In the genomic region with DNA sequence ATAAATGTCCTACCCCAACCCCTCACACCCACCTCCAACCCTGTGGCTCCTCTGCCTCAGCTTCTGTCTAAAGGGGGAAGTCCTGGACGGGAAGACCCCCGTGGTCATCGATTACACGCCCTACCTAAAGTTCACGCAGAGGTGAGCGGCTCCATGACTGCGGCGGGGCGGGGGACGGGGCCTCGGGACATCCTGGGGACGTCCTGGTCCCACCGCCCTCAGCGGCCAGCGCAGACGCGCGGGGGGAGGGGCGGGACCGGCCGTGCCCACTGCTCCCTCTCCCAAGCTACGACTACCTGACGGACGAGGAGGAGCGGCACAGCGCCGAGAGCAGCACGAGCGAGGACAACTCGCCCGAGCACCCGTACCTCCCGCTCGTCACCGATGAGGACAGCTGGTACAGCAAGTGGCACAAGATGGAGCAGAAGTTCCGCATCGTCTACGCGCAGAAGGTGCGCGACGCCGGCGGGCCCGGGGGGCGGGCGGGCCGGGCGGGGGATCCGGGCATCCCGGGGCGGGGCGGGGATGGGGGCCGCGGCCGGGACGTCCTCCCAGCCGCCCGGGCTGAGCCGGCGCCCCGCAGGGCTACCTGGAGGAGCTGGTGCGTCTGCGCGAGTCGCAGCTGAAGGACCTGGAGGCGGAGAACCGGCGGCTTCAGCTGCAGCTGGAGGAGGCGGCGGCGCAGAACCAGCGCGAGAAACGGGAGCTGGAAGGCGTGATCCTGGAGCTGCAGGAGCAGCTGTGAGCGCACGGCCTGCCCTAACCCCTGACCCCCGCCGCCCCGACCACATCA, we compare ENCODE assay signal across 8 cellular contexts. TPM values are rescaled to one million over a fixed set of nuclear protein-coding genes. Genes with fewer than 3 reads are reported as not detected.
DNase-seq lines count a peak whose midpoint lies in the region; ATAC-seq and TF ChIP-seq lines count a peak whose summit lies in the region.

No MANE protein-coding gene starts in this region.

- no peak overlapping the region for H2BK12ac ChIP-seq in H9 (ENCODE audit: insufficient read length, low read depth, low read length)

- no peak overlapping the region for H4K91ac ChIP-seq in H9 (ENCODE audit: insufficient read length, low read depth, low read length)

- H3K4me2 ChIP-seq in H9 (ENCODE audit: insufficient read depth, insufficient read length, low read length) = peak overlapping the region; percentile 73

- peaks cover 2% of the 10 kb centered on the region for H4K20me1 ChIP-seq in H9 (ENCODE audit: control insufficient read depth, insufficient read depth, insufficient read length)

- no peak overlapping the region for H3K14ac ChIP-seq in H9 (ENCODE audit: insufficient read depth, low read length)

- no peak for TF ChIP-seq POLR2A in prostate gland (IDR thresholded peaks at IDR 0.05)

- no peaks in the 10 kb centered on the region for H3K9me3 Mint-ChIP-seq in H9

- no peak for DNase-seq in AG10803 (ENCODE audit: low read depth)
- DNase-seq in H9 = peak; percentile 88
- peak; percentile 24 for DNase-seq in epidermal melanocyte (ENCODE audit: insufficient read length, low spot score)
- DNase-seq in prostate gland (ENCODE audit: low spot score) = no peak
- DNase-seq in SHP77 (lab: John Stamatoyannopoulos, UW) = no peak
- no peak for DNase-seq in RKO (ENCODE audit: low spot score)

- no peak overlapping the region for H3K9ac ChIP-seq in H9 (ENCODE audit: extremely low read depth, insufficient read length, low read length)

- no peak overlapping the region for H2BK120ac ChIP-seq in H9 (ENCODE audit: low read depth, low read length, poor library complexity, severe bottlenecking)

- H3K18ac ChIP-seq in H9 (ENCODE audit: insufficient read length, low read depth, low read length) = no peak overlapping the region

- peaks cover 0 to 7% of the 10 kb centered on the region in 2 donors for H3K36me3 ChIP-seq in prostate gland

- TF ChIP-seq CTCF in AG10803 (conservative IDR thresholded peaks at IDR 0.05; ENCODE audit: low read length) = no peak
- TF ChIP-seq CTCF in H9 (conservative IDR thresholded peaks at IDR 0.05) = no peak
- no peak for TF ChIP-seq CTCF in VCaP (conservative IDR thresholded peaks at IDR 0.05)
- no peak for TF ChIP-seq CTCF in prostate gland (IDR thresholded peaks at IDR 0.05)

- peaks cover 26 to 37% of the 10 kb centered on the region in 2 experiments for H3K4me1 Mint-ChIP-seq in H9

- H3K36me3 Mint-ChIP-seq in H9 (ENCODE audit: insufficient read depth in 1 of 3, low read depth in 3 of 3) = peaks cover 5 to 17% (median 8%) of the 10 kb centered on the region in 3 experiments; a peak in 6 of 7 replicates

- H3K9me3 ChIP-seq in H9 (ENCODE audit: control insufficient read depth, low read depth, low read length) = no peaks in the 10 kb centered on the region
- H3K9me3 ChIP-seq in prostate gland = no peaks in the 10 kb centered on the region

- no peak overlapping the region for H4K8ac ChIP-seq in H9 (replicated peaks; ENCODE audit: insufficient read length, low read depth, low read length)

- H3K79me1 ChIP-seq in H9 (ENCODE audit: insufficient read depth, low read depth, low read length, poor library complexity, severe bottlenecking) = no peaks in the 10 kb centered on the region

- H3K27me3 Mint-ChIP-seq in H9 (ENCODE audit: low read depth) = peaks cover 39% of the 10 kb centered on the region

- H2BK15ac ChIP-seq in H9 (ENCODE audit: low read depth, low read length) = no peak overlapping the region

- no peak overlapping the region for H3T11ph ChIP-seq in H9 (ENCODE audit: low read length)

- H3K4me1 ChIP-seq in H9 (ENCODE audit: insufficient read depth, low read length) (no peaks in the 10 kb centered on the region; the same call in 1 of the 2 replicates), prostate gland (replicated peaks) (no peaks in the 10 kb centered on the region)

- no peak for ATAC-seq in GM18517 (IDR thresholded peaks at IDR 0.05; ENCODE audit: unreplicated experiment)

- no CpG with 5 or more reads among the region's 81 CpGs for WGBS in H9 (ENCODE audit: extremely low coverage, insufficient read length, low lambda C conversion rate)
- WGBS in prostate gland = 1% methylated on average over 76 of the region's 81 CpGs

- H3K56ac ChIP-seq in H9 (ENCODE audit: insufficient read length, low read depth, low read length) = no peak overlapping the region

- H3K27me3 ChIP-seq in H9 (ENCODE audit: insufficient read depth, low read length) (peaks cover 8% of the 10 kb centered on the region; the same call in 1 of the 2 replicates), prostate gland (replicated peaks; ENCODE audit: insufficient read depth) (no peaks in the 10 kb centered on the region)

- no peak overlapping the region for H3K4ac ChIP-seq in H9 (ENCODE audit: low read depth, low read length)

- intact Hi-C loops in prostate gland (cut with DNase I) = no loop called here

- peaks cover 19% of the 10 kb centered on the region for H3K23me2 ChIP-seq in H9 (ENCODE audit: insufficient read length, low read depth, low read length, poor library complexity, severe bottlenecking)

- H3K4me3 ChIP-seq in AG10803 (ENCODE audit: low read length) (peak overlapping the region; percentile 41), prostate gland (peak overlapping the region; percentile 18 to 27)

- peak overlapping the region; percentile 64 to 85 for H3K4me3 Mint-ChIP-seq in H9

- H3K23ac ChIP-seq in H9 (ENCODE audit: insufficient read length, low read depth, low read length) = no peak overlapping the region

- no peak overlapping the region for H2AFZ ChIP-seq in H9 (ENCODE audit: low read length)

- H2AK5ac ChIP-seq in H9 (ENCODE audit: insufficient read length, low read length) = no peak overlapping the region

- H2BK20ac ChIP-seq in H9 (ENCODE audit: low read depth, low read length, poor library complexity, severe bottlenecking) = no peak overlapping the region

- no peak overlapping the region for H2BK5ac ChIP-seq in H9 (ENCODE audit: insufficient read length, low read length)

- H4K5ac ChIP-seq in H9 (ENCODE audit: insufficient read length, low read depth, low read length) = no peak overlapping the region

- no peak overlapping the region for H3K27ac Mint-ChIP-seq in H9

- no peak overlapping the region for H3K27ac ChIP-seq in H9 (ENCODE audit: insufficient read length, low read depth, low read length)
- peak overlapping the region; percentile 83 for H3K27ac ChIP-seq in VCaP
- H3K27ac ChIP-seq in prostate gland = no peak overlapping the region

- H3K79me2 ChIP-seq in H9 (ENCODE audit: insufficient read depth, low read length) = no peaks in the 10 kb centered on the region

RNA-seq across cellular contexts. Expression of a gene that starts 6.7 kb away (rescaled TPM):
- total RNA-seq in H9 (2021) (2.2 and 3.8 TPM in 2 replicates), prostate gland (1 to 10 TPM in 1 of 2 donors, under 1 TPM in 1; 0.68 to 2.9 TPM)

RNA-seq across cellular contexts. Expression of a gene that starts 9.6 kb away (rescaled TPM):
- 227 and 235 TPM in 2 replicates for total RNA-seq in H9 (2021)
- 100 to 1,000 TPM; 116 to 132 TPM for total RNA-seq in prostate gland

RNA-seq across cellular contexts. Expression of a gene that starts 30.0 kb away (rescaled TPM):
- total RNA-seq in H9 (2021) = 127 and 130 TPM in 2 replicates
- total RNA-seq in prostate gland = 100 to 1,000 TPM; 319 to 404 TPM

RNA-seq across cellular contexts. Expression of a gene that starts 47.1 kb away (rescaled TPM):
- total RNA-seq in H9 (2021) = 0.13 TPM in 1 of 2 replicates, not detected in the other
- under 1 TPM in 1 of 2 donors, not detected in 1; 0.51 TPM for total RNA-seq in prostate gland

RNA-seq across cellular contexts. Expression of a gene that starts 48.6 kb away (rescaled TPM):
- 27.3 and 27.5 TPM in 2 replicates for total RNA-seq in H9 (2021)
- 1 to 10 TPM; 1.8 to 6.1 TPM for total RNA-seq in prostate gland

Comparison
In these comparisons a context has a peak if more than half of its experiments do, and no peak if none do; other contexts are left out.
1. DNase-seq: peak in H9 (single experiment) and epidermal melanocyte (single experiment); none in AG10803 (single experiment), prostate gland (single experiment), SHP77 (0 of 2) and RKO (single experiment).